14 cellular contexts compared by ENCODE assay signal in genomic region chr1:15489052-15489736, GRCh38.
DNase-seq lines count a peak whose midpoint lies in the region; ATAC-seq lines count a peak whose summit lies in the region.
"Had no signal": no experiment of that assay in that cellular context is flagged by ENCODE, and none has a peak within 500 bp of the region (broad histone marks: within the 10 kb centered on the region; RNA-seq: fewer than 3 reads in every experiment).

No MANE protein-coding gene starts in this region.

- ATAC-seq in GM21825 (IDR thresholded peaks at IDR 0.05; ENCODE audit: unreplicated experiment): no peak
- no peak for ATAC-seq in stimulated activated naive CD8-positive, alpha-beta T cell treated with anti-CD3 and anti-CD28 coated beads, Interleukin-15, Interleukin-2, amounts not matched to agents 100 U/mL and 50 U/mL, for 24 hours

- no peak overlapping the region for H3K4me3 ChIP-seq in skeletal muscle cell (ENCODE audit: low read depth, low read length)
- H3K4me3 ChIP-seq: sigmoid colon had no signal

- DNase-seq in NCI-H1105 (lab: John Stamatoyannopoulos, UW) (peak; percentile 58), NCI-H345 treated with DMSO at 0.1 percent for 48 hours (lab: John Stamatoyannopoulos, UW; ENCODE audit: unreplicated experiment) (peak; percentile 80), globus pallidus (ENCODE audit: low spot score) (peak; percentile 46), skeletal muscle cell (ENCODE audit: low read depth) (peak; percentile 57), GF-D8 (lab: John Stamatoyannopoulos, UW) (no peak)
- DNase-seq in stimulated activated naive CD8-positive, alpha-beta T cell treated with anti-CD3 and anti-CD28 coated beads, Interleukin-15, Interleukin-2, amounts not matched to agents 100 U/mL and 50 U/mL, for 24 hours: no peak
- DNase-seq: activated CD8-positive, alpha-beta memory T cell treated with anti-CD3 and anti-CD28 coated beads for 24 hours; brain microvascular endothelial cell; H9; Kasumi-1; NCI-H526; SIG-M5; sigmoid colon had no signal

Comparison
In these comparisons a context has a peak if more than half of its experiments do, and no peak if none do; other contexts are left out.
1. DNase-seq: peak in NCI-H1105 (single experiment), NCI-H345 treated with DMSO at 0.1 percent for 48 hours (single experiment), globus pallidus (single experiment) and skeletal muscle cell (single experiment); none in GF-D8 (single experiment) and stimulated activated naive CD8-positive, alpha-beta T cell treated with anti-CD3 and anti-CD28 coated beads, Interleukin-15, Interleukin-2, amounts not matched to agents 100 U/mL and 50 U/mL, for 24 hours (single experiment).